Comparison of ENCODE assay signal across 10 cellular contexts in genomic region chr5:52945040-52945439, GRCh38. TPM values are rescaled to one million over a fixed set of nuclear protein-coding genes. Genes with fewer than 3 reads are reported as not detected.
DNase-seq lines count a peak whose midpoint lies in the region; ATAC-seq and TF ChIP-seq lines count a peak whose summit lies in the region.
"Had no signal": no experiment of that assay in that cellular context is flagged by ENCODE, and none has a peak within 500 bp of the region (broad histone marks: within the 10 kb centered on the region; RNA-seq: fewer than 3 reads in every experiment).

No MANE protein-coding gene starts in this region.

- H3K27me3 Mint-ChIP-seq in stimulated activated naive CD8-positive, alpha-beta T cell treated with anti-CD3 and anti-CD28 coated beads, Interleukin-15, Interleukin-2, amounts not matched to agents 100 ng/mL and 50 ng/mL, for 24 hours, result no peaks in the 10 kb centered on the region
- H3K27me3 Mint-ChIP-seq in activated T-helper 17 cell treated with anti-CD3 and anti-CD28 coated beads, Interleukin-2, amount 50 U/mL, for 72 hours, result no peaks in the 10 kb centered on the region

- H3K9me3 ChIP-seq in vagina, result no peaks in the 10 kb centered on the region

- no peak overlapping the region for H3K27ac Mint-ChIP-seq in stimulated activated naive CD8-positive, alpha-beta T cell treated with anti-CD3 and anti-CD28 coated beads, Interleukin-15, Interleukin-2, amounts not matched to agents 100 ng/mL and 50 ng/mL, for 24 hours
- H3K27ac Mint-ChIP-seq in activated T-helper 17 cell treated with anti-CD3 and anti-CD28 coated beads, Interleukin-2, amount 50 U/mL, for 72 hours, result peak overlapping the region; percentile 41
- H3K27ac Mint-ChIP-seq: brain had no signal

- TF ChIP-seq CTCF in vagina (IDR thresholded peaks at IDR 0.05), result no peak

- H3K4me3 Mint-ChIP-seq in stimulated activated naive CD8-positive, alpha-beta T cell treated with anti-CD3 and anti-CD28 coated beads, Interleukin-15, Interleukin-2, amounts not matched to agents 100 ng/mL and 50 ng/mL, for 24 hours, result peak overlapping the region; percentile 73
- H3K4me3 Mint-ChIP-seq in activated T-helper 17 cell treated with anti-CD3 and anti-CD28 coated beads, Interleukin-2, amount 50 U/mL, for 72 hours, result peak overlapping the region; percentile 64

- peaks cover 0 to 5% of the 10 kb centered on the region in 2 donors for H3K36me3 ChIP-seq in vagina

- H3K4me3 ChIP-seq in vagina, result peak overlapping the region; percentile 25 to 27

- no peaks in the 10 kb centered on the region for H3K4me1 ChIP-seq in vagina

- no peak for ATAC-seq in stimulated activated naive CD8-positive, alpha-beta T cell treated with anti-CD3 and anti-CD28 coated beads, Interleukin-15, Interleukin-2, amounts not matched to agents 100 U/mL and 50 U/mL, for 24 hours
- no peak for ATAC-seq in activated T-helper 17 cell treated with anti-CD3 and anti-CD28 coated beads, Interleukin-2, amount 50 U/mL, for 72 hours (replicated peaks)
- ATAC-seq in left lobe of liver (no peak), HG03095 (IDR thresholded peaks at IDR 0.05; ENCODE audit: unreplicated experiment) (no peak), HG02610 (IDR thresholded peaks at IDR 0.05; ENCODE audit: unreplicated experiment) (no peak)

- peaks cover 21% of the 10 kb centered on the region for H3K4me1 Mint-ChIP-seq in stimulated activated naive CD8-positive, alpha-beta T cell treated with anti-CD3 and anti-CD28 coated beads, Interleukin-15, Interleukin-2, amounts not matched to agents 100 ng/mL and 50 ng/mL, for 24 hours (ENCODE audit: low read depth)
- H3K4me1 Mint-ChIP-seq in activated T-helper 17 cell treated with anti-CD3 and anti-CD28 coated beads, Interleukin-2, amount 50 U/mL, for 72 hours, result peaks cover 11% of the 10 kb centered on the region

- H3K27ac ChIP-seq in vagina, result no peak overlapping the region

- no peak for TF ChIP-seq POLR2A in vagina (IDR thresholded peaks at IDR 0.05)

- DNase-seq in stimulated activated naive CD8-positive, alpha-beta T cell treated with anti-CD3 and anti-CD28 coated beads, Interleukin-15, Interleukin-2, amounts not matched to agents 100 U/mL and 50 U/mL, for 24 hours, result no peak
- DNase-seq in lung microvascular endothelial cell (ENCODE audit: low read depth in 2 of 2), result peak; percentile 27
- no peak for DNase-seq in vagina (ENCODE audit: extremely low spot score in 2 of 2)
- DNase-seq in left lobe of liver (ENCODE audit: low spot score), result no peak
- DNase-seq: NCI-H510A had no signal

- intact Hi-C loops in vagina (cut with DNase I), result loop anchor here (10.0 kb wide), 1 partner anchor 150 kb away; no protein-coding TSS in a partner anchor

- no peaks in the 10 kb centered on the region for H3K36me3 Mint-ChIP-seq in stimulated activated naive CD8-positive, alpha-beta T cell treated with anti-CD3 and anti-CD28 coated beads, Interleukin-15, Interleukin-2, amounts not matched to agents 100 ng/mL and 50 ng/mL, for 24 hours (ENCODE audit: low read depth)
- H3K36me3 Mint-ChIP-seq in activated T-helper 17 cell treated with anti-CD3 and anti-CD28 coated beads, Interleukin-2, amount 50 U/mL, for 72 hours (ENCODE audit: low read depth), result no peaks in the 10 kb centered on the region
- H3K36me3 Mint-ChIP-seq: brain had no signal

- H3K9me3 Mint-ChIP-seq in stimulated activated naive CD8-positive, alpha-beta T cell treated with anti-CD3 and anti-CD28 coated beads, Interleukin-15, Interleukin-2, amounts not matched to agents 100 ng/mL and 50 ng/mL, for 24 hours, result no peaks in the 10 kb centered on the region
- H3K9me3 Mint-ChIP-seq in activated T-helper 17 cell treated with anti-CD3 and anti-CD28 coated beads, Interleukin-2, amount 50 U/mL, for 72 hours, result no peaks in the 10 kb centered on the region

- no peaks in the 10 kb centered on the region for H3K27me3 ChIP-seq in vagina

RNA-seq across cellular contexts. Expression of gene ITGA2, which starts 44.1 kb away (rescaled TPM):
- 1 to 10 TPM; 2.3 to 8.6 TPM for total RNA-seq in activated T-helper 17 cell treated with anti-CD3 and anti-CD28 coated beads, Interleukin-2, amount 50 U/mL, for 72 hours
- total RNA-seq in lung microvascular endothelial cell (24.8 and 54.3 TPM in 2 replicates), vagina (18.4 TPM), left lobe of liver (0.30 TPM)

Comparison
In these comparisons a context has a peak if more than half of its experiments do, and no peak if none do; other contexts are left out.
1. DNase-seq: peak in lung microvascular endothelial cell (2 of 2); none in stimulated activated naive CD8-positive, alpha-beta T cell treated with anti-CD3 and anti-CD28 coated beads, Interleukin-15, Interleukin-2, amounts not matched to agents 100 U/mL and 50 U/mL, for 24 hours (single experiment), vagina (0 of 2) and left lobe of liver (single experiment).